Comparison of ENCODE assay signal across 20 cellular contexts in genomic region chr20:49399329-49399728, GRCh38.
DNase-seq lines count a peak whose midpoint lies in the region; ATAC-seq and TF ChIP-seq lines count a peak whose summit lies in the region.
"Had no signal": no experiment of that assay in that cellular context is flagged by ENCODE, and none has a peak within 500 bp of the region (broad histone marks: within the 10 kb centered on the region; RNA-seq: fewer than 3 reads in every experiment).

No MANE protein-coding gene starts in this region.

- WGBS in testis, 2 donors = 48 to 59% methylated on average over 5 of the region's 5 CpGs

- peak overlapping the region in 48 of 59 donors; percentile 18 to 92 (median 73) for H3K27ac ChIP-seq in dorsolateral prefrontal cortex
- peak overlapping the region; percentile 57 to 74 for H3K27ac ChIP-seq in right atrium auricular region
- peak overlapping the region; percentile 49 to 80 for H3K27ac ChIP-seq in testis
- H3K27ac ChIP-seq: BLaER1, neutrophil, right lobe of liver, VCaP had no signal

- H3K4me1 ChIP-seq in right atrium auricular region (peaks cover 0 to 27% of the 10 kb centered on the region in 2 donors), testis (peaks cover 34% of the 10 kb centered on the region)
- H3K4me1 ChIP-seq: BLaER1, right lobe of liver had no signal

- H3K36me3 ChIP-seq in right atrium auricular region = no peaks in the 10 kb centered on the region
- no peaks in the 10 kb centered on the region for H3K36me3 ChIP-seq in testis (ENCODE audit: low read depth, missing control alignments)
- H3K36me3 ChIP-seq: BLaER1, neutrophil, right lobe of liver had no signal

- intact Hi-C loops in dorsolateral prefrontal cortex (cut with DNase I) = no loop called here
- intact Hi-C loops in testis (cut with DNase I; ENCODE audit: low total_unique reads) = no loop called here

- DNase-seq in M059J (ENCODE audit: low read depth) (peak; percentile 21), dorsolateral prefrontal cortex (no peak), right atrium auricular region (ENCODE audit: low spot score) (no peak), testis (peak; percentile 63), OCI-M1 (lab: John Stamatoyannopoulos, UW) (no peak), NCI-H748 treated with DMSO at 0.1 percent for 48 hours (lab: John Stamatoyannopoulos, UW) (no peak)
- DNase-seq: activated CD4-positive, alpha-beta T cell treated with anti-CD3 and anti-CD28 coated beads, Interleukin-2, amount 50 U/mL, for 48 hours; activated naive CD4-positive, alpha-beta T cell treated with Interleukin-2 at 50 U/mL for 16 hours; cerebellar nuclear complex; DMS 273 treated with DMSO at 0.1 percent for 48 hours; endodermal cell; GOT3; NCI-H146; NCI-H446 treated with DMSO at 0.1 percent for 48 hours; right lobe of liver had no signal

- H3K4me3 ChIP-seq in dorsolateral prefrontal cortex = no peak overlapping the region
- no peak overlapping the region for H3K4me3 ChIP-seq in right atrium auricular region
- H3K4me3 ChIP-seq in testis = no peak overlapping the region
- H3K4me3 ChIP-seq: BLaER1, right lobe of liver had no signal

- ATAC-seq in GM21528 (IDR thresholded peaks at IDR 0.05; ENCODE audit: low FRiP score, unreplicated experiment) (no peak), GM19397 (IDR thresholded peaks at IDR 0.05; ENCODE audit: unreplicated experiment) (no peak)
- ATAC-seq: right lobe of liver had no signal

- TF ChIP-seq CTCF in dorsolateral prefrontal cortex (IDR thresholded peaks at IDR 0.05 in 54 of 56, conservative IDR thresholded peaks at IDR 0.05 in 2 of 56; ENCODE audit: low read depth in 1 of 56, partially characterized antibody in 56 of 56) = no peak
- TF ChIP-seq CTCF in right atrium auricular region (IDR thresholded peaks at IDR 0.05) = no peak
- TF ChIP-seq CTCF in testis (IDR thresholded peaks at IDR 0.05) = no peak

- H3K27me3 ChIP-seq in dorsolateral prefrontal cortex = no peaks in the 10 kb centered on the region
- no peaks in the 10 kb centered on the region for H3K27me3 ChIP-seq in right atrium auricular region
- no peaks in the 10 kb centered on the region for H3K27me3 ChIP-seq in testis
- H3K27me3 ChIP-seq: BLaER1, right lobe of liver had no signal

- H3K9me3 ChIP-seq in right atrium auricular region = no peaks in the 10 kb centered on the region
- no peaks in the 10 kb centered on the region for H3K9me3 ChIP-seq in testis
- H3K9me3 ChIP-seq: BLaER1, neutrophil, right lobe of liver had no signal

- TF ChIP-seq POLR2A in testis (IDR thresholded peaks at IDR 0.05) = no peak

Comparison
In these comparisons a context has a peak if more than half of its experiments do, and no peak if none do; other contexts are left out.
1. DNase-seq: peak in M059J (single experiment) and testis (single experiment); none in dorsolateral prefrontal cortex (0 of 10), right atrium auricular region (single experiment), OCI-M1 (single experiment) and NCI-H748 treated with DMSO at 0.1 percent for 48 hours (single experiment).
2. Peak in every context shown above with its lines, with median percentiles within 50 percentile points of each other: H3K27ac ChIP-seq.